ENCODE assay signal across 24 cellular contexts in genomic region chr2:182913064-182913463, GRCh38. TPM values are rescaled to one million over a fixed set of nuclear protein-coding genes. Genes with fewer than 3 reads are reported as not detected.
"Had no signal": no experiment of that assay in that cellular context is flagged by ENCODE, and none has a peak within 500 bp of the region (broad histone marks: within the 10 kb centered on the region; RNA-seq: fewer than 3 reads in every experiment).

No MANE protein-coding gene starts in this region.

- H3K9me3 ChIP-seq: heart right ventricle, lower lobe of right lung, neutrophil, ovary, sigmoid colon, spleen, tibial nerve, uterus had no signal

- ATAC-seq: heart right ventricle; left ventricle myocardium superior; lower lobe of right lung; natural killer cell; right cardiac atrium; stimulated activated effector memory CD8-positive, alpha-beta T cell treated with anti-CD3 and anti-CD28 coated beads, Interleukin-12 subunit alpha, Interleukin-12 subunit beta, amount 100 ng/mL, for 72 hours had no signal

- DNase-seq: heart right ventricle; islet precursor cell; left ventricle myocardium superior; lower lobe of right lung; mammary epithelial cell; mesenchymal stem cell; naive B cell; natural killer cell; nephron progenitor cell; occipital lobe; ovary; retina; right cardiac atrium; sigmoid colon; small intestine; spleen; stimulated activated CD4-positive, alpha-beta T cell treated with anti-CD3 and anti-CD28 coated beads, Interleukin-4, amount 100 ng/mL, for 24 hours; stimulated activated naive CD4-positive, alpha-beta T cell; uterus had no signal

- H3K27me3 ChIP-seq: heart right ventricle, hepatocyte, neural progenitor cell, neutrophil, ovary, sigmoid colon, spleen, tibial nerve, uterus had no signal

- H3K4me1 ChIP-seq: lower lobe of right lung, neural progenitor cell, spleen, tibial nerve, uterus had no signal

- H3K9ac ChIP-seq: neural progenitor cell had no signal

- H3K4me2 ChIP-seq: hepatocyte, neural progenitor cell had no signal

- H3K36me3 ChIP-seq: neural progenitor cell, neutrophil, ovary, uterus had no signal

- H3K4me3 ChIP-seq: heart right ventricle, hepatocyte, lower lobe of right lung, neural progenitor cell, ovary, sigmoid colon, spleen, tibial nerve, uterus had no signal

- H3K79me2 ChIP-seq: hepatocyte had no signal

- H2AFZ ChIP-seq: hepatocyte, neural progenitor cell had no signal

- FAIRE-seq: small intestine had no signal

- H3K27ac ChIP-seq: heart right ventricle, hepatocyte, lower lobe of right lung, neural progenitor cell, neutrophil, ovary, sigmoid colon, spleen, tibial nerve, uterus had no signal

RNA-seq across cellular contexts. Expression of gene FRZB, which starts 46.6 kb away (rescaled TPM):
- total RNA-seq: natural killer cell had no signal
- polyA plus RNA-seq: mammary epithelial cell had no signal
